8 cellular contexts compared by ENCODE assay signal in genomic region chr17:74430706-74431567, GRCh38. TPM values are rescaled to one million over a fixed set of nuclear protein-coding genes. Genes with fewer than 3 reads are reported as not detected.
DNase-seq lines count a peak whose midpoint lies in the region; ATAC-seq and TF ChIP-seq lines count a peak whose summit lies in the region.

No MANE protein-coding gene starts in this region.

- H3K36me3 Mint-ChIP-seq in activated CD4-positive, alpha-beta T cell treated with anti-CD3 and anti-CD28 coated beads, Interleukin-2, amount 10 ng/mL, durations not matched to agents 24 days and 14 days (ENCODE audit: low read depth) = no peaks in the 10 kb centered on the region
- no peaks in the 10 kb centered on the region for H3K36me3 Mint-ChIP-seq in chondrocyte (ENCODE audit: low read depth)
- no peaks in the 10 kb centered on the region for H3K36me3 Mint-ChIP-seq in stimulated activated naive CD8-positive, alpha-beta T cell treated with anti-CD3 and anti-CD28 coated beads, Interleukin-15, Interleukin-2, amounts not matched to agents 100 ng/mL and 50 ng/mL, for 24 hours (ENCODE audit: low read depth)

- H3K27me3 Mint-ChIP-seq in activated CD4-positive, alpha-beta T cell treated with anti-CD3 and anti-CD28 coated beads, Interleukin-2, amount 10 ng/mL, durations not matched to agents 24 days and 14 days = peaks cover 68% of the 10 kb centered on the region
- H3K27me3 Mint-ChIP-seq in chondrocyte (ENCODE audit: low read depth) = peaks cover under 1% of the 10 kb centered on the region
- H3K27me3 Mint-ChIP-seq in stimulated activated naive CD8-positive, alpha-beta T cell treated with anti-CD3 and anti-CD28 coated beads, Interleukin-15, Interleukin-2, amounts not matched to agents 100 ng/mL and 50 ng/mL, for 24 hours = peaks cover 56% of the 10 kb centered on the region

- H3K4me3 Mint-ChIP-seq in activated CD4-positive, alpha-beta T cell treated with anti-CD3 and anti-CD28 coated beads, Interleukin-2, amount 10 ng/mL, durations not matched to agents 24 days and 14 days = peak overlapping the region; percentile 74
- peak overlapping the region; percentile 83 for H3K4me3 Mint-ChIP-seq in chondrocyte (ENCODE audit: unreplicated experiment)
- peak overlapping the region; percentile 70 for H3K4me3 Mint-ChIP-seq in stimulated activated naive CD8-positive, alpha-beta T cell treated with anti-CD3 and anti-CD28 coated beads, Interleukin-15, Interleukin-2, amounts not matched to agents 100 ng/mL and 50 ng/mL, for 24 hours

- DNase-seq in activated CD4-positive, alpha-beta T cell treated with anti-CD3 and anti-CD28 coated beads, Interleukin-2, amount 10 ng/mL, durations not matched to agents 24 days and 14 days = peak; percentile 62
- no peak for DNase-seq in activated CD4-positive, alpha-beta T cell treated with anti-CD3 and anti-CD28 coated beads for 4 hours
- DNase-seq in NCI-H524 treated with DMSO at 0.1 percent for 48 hours (lab: John Stamatoyannopoulos, UW) (peak; percentile 62), chondrocyte (ENCODE audit: low spot score) (no peak)
- no peak for DNase-seq in stimulated activated CD4-positive, alpha-beta T cell treated with anti-CD3 and anti-CD28 coated beads, Interleukin-2, amount 100 ng/mL, for 48 hours

- intact Hi-C loops in activated CD4-positive, alpha-beta T cell treated with anti-CD3 and anti-CD28 coated beads, Interleukin-2, amount 10 ng/mL, durations not matched to agents 24 days and 14 days (cut with micrococcal nuclease) = loop anchor here (10.0 kb wide), 1 partner anchor 64 kb away; no protein-coding TSS in a partner anchor

- peak; percentile 45 for ATAC-seq in HG03095 (IDR thresholded peaks at IDR 0.05; ENCODE audit: unreplicated experiment)

- peak overlapping the region; percentile 45 for H3K27ac Mint-ChIP-seq in activated CD4-positive, alpha-beta T cell treated with anti-CD3 and anti-CD28 coated beads, Interleukin-2, amount 10 ng/mL, durations not matched to agents 24 days and 14 days
- H3K27ac Mint-ChIP-seq in chondrocyte (ENCODE audit: unreplicated experiment) = peak overlapping the region; percentile 93
- no peak overlapping the region for H3K27ac Mint-ChIP-seq in stimulated activated naive CD8-positive, alpha-beta T cell treated with anti-CD3 and anti-CD28 coated beads, Interleukin-15, Interleukin-2, amounts not matched to agents 100 ng/mL and 50 ng/mL, for 24 hours

- no peaks in the 10 kb centered on the region for H3K9me3 Mint-ChIP-seq in activated CD4-positive, alpha-beta T cell treated with anti-CD3 and anti-CD28 coated beads, Interleukin-2, amount 10 ng/mL, durations not matched to agents 24 days and 14 days
- H3K9me3 Mint-ChIP-seq in chondrocyte (ENCODE audit: low read depth) = no peaks in the 10 kb centered on the region
- no peaks in the 10 kb centered on the region for H3K9me3 Mint-ChIP-seq in stimulated activated naive CD8-positive, alpha-beta T cell treated with anti-CD3 and anti-CD28 coated beads, Interleukin-15, Interleukin-2, amounts not matched to agents 100 ng/mL and 50 ng/mL, for 24 hours

- peaks cover 12% of the 10 kb centered on the region for H3K27me3 ChIP-seq in layer of hippocampus (ENCODE audit: control insufficient read depth, insufficient read depth, low read length)

- peaks cover 11% of the 10 kb centered on the region for H3K4me1 Mint-ChIP-seq in activated CD4-positive, alpha-beta T cell treated with anti-CD3 and anti-CD28 coated beads, Interleukin-2, amount 10 ng/mL, durations not matched to agents 24 days and 14 days
- H3K4me1 Mint-ChIP-seq in chondrocyte (ENCODE audit: low read depth) = peaks cover 59% of the 10 kb centered on the region
- peaks cover 19% of the 10 kb centered on the region for H3K4me1 Mint-ChIP-seq in stimulated activated naive CD8-positive, alpha-beta T cell treated with anti-CD3 and anti-CD28 coated beads, Interleukin-15, Interleukin-2, amounts not matched to agents 100 ng/mL and 50 ng/mL, for 24 hours (ENCODE audit: low read depth)

- peak; percentile 9 for TF ChIP-seq CTCF in chondrocyte (IDR thresholded peaks at IDR 0.05)

- peak overlapping the region; percentile 82 for H3K27ac ChIP-seq in layer of hippocampus (ENCODE audit: low read depth, low read length)

RNA-seq across cellular contexts. Expression of gene GPRC5C, which starts 1.0 kb away (rescaled TPM):
- 0.42 and 0.54 TPM in 2 replicates for total RNA-seq in activated CD4-positive, alpha-beta T cell treated with anti-CD3 and anti-CD28 coated beads, Interleukin-2, amount 10 ng/mL, durations not matched to agents 24 days and 14 days
- total RNA-seq in chondrocyte = 18.0 to 47.8 TPM (median 47.0 TPM) in 3 replicates

RNA-seq across cellular contexts. Expression of gene CD300A, which starts 35.5 kb away (rescaled TPM):
- total RNA-seq in activated CD4-positive, alpha-beta T cell treated with anti-CD3 and anti-CD28 coated beads, Interleukin-2, amount 10 ng/mL, durations not matched to agents 24 days and 14 days = 14.9 and 15.3 TPM in 2 replicates
- total RNA-seq in chondrocyte = not detected in 3 replicates

Comparison
In these comparisons a context has a peak if more than half of its experiments do, and no peak if none do; other contexts are left out.
1. DNase-seq: peak in activated CD4-positive, alpha-beta T cell treated with anti-CD3 and anti-CD28 coated beads, Interleukin-2, amount 10 ng/mL, durations not matched to agents 24 days and 14 days (single experiment) and NCI-H524 treated with DMSO at 0.1 percent for 48 hours (single experiment); none in activated CD4-positive, alpha-beta T cell treated with anti-CD3 and anti-CD28 coated beads for 4 hours (0 of 2), chondrocyte (single experiment) and stimulated activated CD4-positive, alpha-beta T cell treated with anti-CD3 and anti-CD28 coated beads, Interleukin-2, amount 100 ng/mL, for 48 hours (0 of 2).
2. RNA of gene GPRC5C, which starts 1.0 kb away (total RNA-seq): 18.0 to 47.8 TPM in chondrocyte; 0.42 to 0.54 TPM in activated CD4-positive, alpha-beta T cell treated with anti-CD3 and anti-CD28 coated beads, Interleukin-2, amount 10 ng/mL, durations not matched to agents 24 days and 14 days; every median in the first group is over 10 times any median in the second.
3. RNA of gene CD300A, which starts 35.5 kb away (total RNA-seq): 14.9 to 15.3 TPM in activated CD4-positive, alpha-beta T cell treated with anti-CD3 and anti-CD28 coated beads, Interleukin-2, amount 10 ng/mL, durations not matched to agents 24 days and 14 days; not detected in chondrocyte; every median in the first group is over 10 times any median in the second.
4. Peak in every context shown above with its lines, with median percentiles within 50 percentile points of each other: H3K4me3 Mint-ChIP-seq.